In genomic region chr9:16368425-16369087, GRCh38 we compare ENCODE assay signal across 11 cellular contexts.
A peak's percentile ranks its signal among the peaks of the same experiment; 100 is the strongest.
DNase-seq lines count a peak whose midpoint lies in the region.
"Had no signal": no experiment of that assay in that cellular context is flagged by ENCODE, and none has a peak within 500 bp of the region (broad histone marks: within the 10 kb centered on the region; RNA-seq: fewer than 3 reads in every experiment).

No MANE protein-coding gene starts in this region.

- no peaks in the 10 kb centered on the region for H3K9me2 ChIP-seq in Karpas-422 (replicated peaks; ENCODE audit: insufficient read depth, low read length)

- H3K4me3 ChIP-seq in Karpas-422 (ENCODE audit: low read length) (no peak overlapping the region), SJSA1 (no peak overlapping the region)

- no peak overlapping the region for H2AFZ ChIP-seq in Karpas-422 (ENCODE audit: low read length)

- H3K9ac ChIP-seq in Karpas-422 (ENCODE audit: low read length), result no peak overlapping the region

- no peaks in the 10 kb centered on the region; the same call in 1 of the 2 replicates for H4K20me1 ChIP-seq in Karpas-422 (ENCODE audit: insufficient read depth, low read depth, low read length)

- H3K4me1 ChIP-seq in Karpas-422 (ENCODE audit: low read length), result peaks cover 58% of the 10 kb centered on the region
- peaks cover 16% of the 10 kb centered on the region for H3K4me1 ChIP-seq in SJSA1 (replicated peaks)

- H3K27ac ChIP-seq in Karpas-422 (ENCODE audit: low read length), result no peak overlapping the region
- H3K27ac ChIP-seq in SJSA1, result peak overlapping the region; percentile 54

- in situ Hi-C loops in ACHN (cut with HindIII; ENCODE audit: low pct_ligation_motif_present, low pct_unique_long_range_greater_than_20kb, low sequenced_read_pairs), result no loop called here

- H3K9me3 ChIP-seq in Karpas-422 (ENCODE audit: low read length) (no peaks in the 10 kb centered on the region), SJSA1 (replicated peaks) (no peaks in the 10 kb centered on the region)

- peak; percentile 57 for DNase-seq in COLO668 (lab: John Stamatoyannopoulos, UW; ENCODE audit: unreplicated experiment)
- DNase-seq in Karpas-422, result no peak
- peak; percentile 30 to 41 for DNase-seq in SJSA1 (ENCODE audit: low read depth in 1 of 2, low spot score in 2 of 2)
- DNase-seq in iris pigment epithelial cell (ENCODE audit: low read depth), result peak; percentile 71
- DNase-seq in mucosa of gallbladder (ENCODE audit: low spot score), result no peak
- no peak for DNase-seq in ACHN
- no peak for DNase-seq in nucleus accumbens (lab: John Stamatoyannopoulos, UW)
- DNase-seq in germinal center (ENCODE audit: low spot score), result no peak
- DNase-seq: activated naive CD4-positive, alpha-beta T cell treated with anti-CD3 and anti-CD28 coated beads, Interleukin-2, amount 50 U/mL, for 16 hours; KBM-7; NCI-H2107 had no signal

- no peaks in the 10 kb centered on the region for H3K27me3 ChIP-seq in Karpas-422 (ENCODE audit: low read length)
- no peaks in the 10 kb centered on the region for H3K27me3 ChIP-seq in SJSA1 (replicated peaks)

- H3K36me3 ChIP-seq in Karpas-422 (ENCODE audit: insufficient read depth, low read length), result no peaks in the 10 kb centered on the region
- no peaks in the 10 kb centered on the region for H3K36me3 ChIP-seq in SJSA1

- peak overlapping the region; percentile 44 for H3K4me2 ChIP-seq in Karpas-422 (ENCODE audit: low read depth, low read length, poor library complexity, severe bottlenecking)

- H3K79me2 ChIP-seq in Karpas-422 (ENCODE audit: low read length), result no peaks in the 10 kb centered on the region

Comparison
In these comparisons a context has a peak if more than half of its experiments do, and no peak if none do; other contexts are left out.
1. DNase-seq: peak in COLO668 (single experiment), SJSA1 (2 of 2) and iris pigment epithelial cell (single experiment); none in Karpas-422 (single experiment), mucosa of gallbladder (single experiment), ACHN (single experiment), nucleus accumbens (0 of 56) and germinal center (single experiment).